25 cellular contexts compared by ENCODE assay signal in genomic region chr11:132852361-132852760, GRCh38.
"Had no signal": no experiment of that assay in that cellular context is flagged by ENCODE, and none has a peak within 500 bp of the region (broad histone marks: within the 10 kb centered on the region; RNA-seq: fewer than 3 reads in every experiment).

No MANE protein-coding gene starts in this region.

- ATAC-seq: mucosa of descending colon; naive thymus-derived CD4-positive, alpha-beta T cell; natural killer cell treated with Interleukin-12 subunit alpha and Interleukin-12 subunit beta and Interleukin-15 and Interleukin-18, amount 100 ng/mL, for 72 hours; right cardiac atrium; sciatic nerve; stimulated activated naive B cell treated with anti-CD40 and anti-IgM and Interleukin-4, amounts not matched to agents 10 μg/mL and 1 μg/mL and 100 μg/mL, for 72 hours; stimulated activated naive CD8-positive, alpha-beta T cell treated with anti-CD3 and anti-CD28 coated beads, Interleukin-15, Interleukin-2, amounts not matched to agents 100 U/mL and 50 U/mL, for 24 hours had no signal

- H3K4me1 ChIP-seq: left ventricle myocardium inferior, prostate gland, stomach, testis, thyroid gland, transverse colon, upper lobe of left lung, vagina had no signal

- H3K4me3 ChIP-seq: left ventricle myocardium inferior, lung, mucosa of descending colon, ovary, prostate gland, skin epidermis, stomach, testis, thyroid gland, transverse colon, upper lobe of left lung, vagina had no signal

- H3K27me3 ChIP-seq: ovary, stomach, testis, thyroid gland, transverse colon, upper lobe of left lung, vagina had no signal

- H3K36me3 ChIP-seq: left ventricle myocardium inferior, ovary, prostate gland, stomach, thyroid gland, transverse colon, upper lobe of left lung, vagina had no signal

- H3K9me3 ChIP-seq: ovary, prostate gland, testis, thyroid gland, transverse colon, upper lobe of left lung, vagina had no signal

- DNase-seq: islet precursor cell; left ventricle myocardium inferior; midbrain; mucosa of descending colon; naive thymus-derived CD4-positive, alpha-beta T cell; ovary; retina; right cardiac atrium; stimulated activated CD4-positive, alpha-beta T cell treated with anti-CD3 and anti-CD28 coated beads, Interleukin-12 subunit alpha, Interleukin-12 subunit beta, amount 100 ng/mL, for 4 hours; stimulated activated CD4-positive, alpha-beta T cell treated with anti-CD3 and anti-CD28 coated beads, Interleukin-15, amount 100 ng/mL, for 24 hours; stimulated activated CD4-positive, alpha-beta T cell treated with anti-CD3 and anti-CD28 coated beads, Interleukin-2, amount 100 ng/mL, for 24 hours; stimulated activated CD4-positive, alpha-beta T cell treated with anti-CD3 and anti-CD28 coated beads, Interleukin-4, amount 100 ng/mL, for 1 hour; stimulated activated naive B cell treated with anti-CD40 and anti-IgM and Interleukin-4, amounts not matched to agents 10 μg/mL and 1 μg/mL and 100 μg/mL, for 72 hours; stimulated activated naive CD8-positive, alpha-beta T cell treated with anti-CD3 and anti-CD28 coated beads, Interleukin-15, Interleukin-2, amounts not matched to agents 100 U/mL and 50 U/mL, for 24 hours; stomach; testis; thyroid gland; transverse colon had no signal

- H3K27ac ChIP-seq: left ventricle myocardium inferior, ovary, prostate gland, skin epidermis, stomach, testis, thyroid gland, transverse colon, upper lobe of left lung, vagina had no signal
